Comparison of ENCODE assay signal across 1 cellular context in genomic region chr7:137846588-137847417, GRCh38.
TF ChIP-seq lines count a peak whose summit lies in the region.

TSS of gene DGKI (minus strand) at chr7:137846974.

TF ChIP-seq in HepG2, 621 proteins besides CTCF, POLR2A, EP300 and RAD21 (continued from another document):
- TF ChIP-seq ZNF557 (CRISPR knock-in tag; IDR thresholded peaks at IDR 0.05) (no peak), MTA3 (CRISPR knock-in tag; IDR thresholded peaks at IDR 0.05) (no peak), ZBTB38 (CRISPR knock-in tag; IDR thresholded peaks at IDR 0.05) (peak; percentile 43; the same call in 1 of the 2 replicates), PPARG (CRISPR knock-in tag; conservative IDR thresholded peaks at IDR 0.05) (no peak), PRPF4 (IDR thresholded peaks at IDR 0.05; ENCODE audit: low read depth, low read length, poor library complexity, severe bottlenecking) (no peak), ZNF574 (CRISPR knock-in tag; IDR thresholded peaks at IDR 0.05) (no peak), ARNTL (CRISPR knock-in tag; IDR thresholded peaks at IDR 0.05) (no peak), TRIM22 (IDR thresholded peaks at IDR 0.05) (no peak), KDM1A (CRISPR knock-in tag; IDR thresholded peaks at IDR 0.05) (0 out of 2 replicates have a peak, but pooled peaks have one; percentile 54), ZBTB20 (CRISPR knock-in tag; IDR thresholded peaks at IDR 0.05; ENCODE audit: borderline replicate concordance, low read depth) (no peak), ZFAT (CRISPR knock-in tag; conservative IDR thresholded peaks at IDR 0.05) (no peak), ZEB1 (IDR thresholded peaks at IDR 0.05; ENCODE audit: insufficient replicate concordance, low read depth) (no peak), ZNF850 (CRISPR knock-in tag; conservative IDR thresholded peaks at IDR 0.05) (no peak), ZBTB21 (CRISPR knock-in tag; IDR thresholded peaks at IDR 0.05) (no peak), MTF1 (CRISPR knock-in tag; IDR thresholded peaks at IDR 0.05) (no peak), RXRB (CRISPR knock-in tag; IDR thresholded peaks at IDR 0.05; ENCODE audit: borderline replicate concordance) (no peak), ZNF317 (CRISPR knock-in tag; IDR thresholded peaks at IDR 0.05) (no peak), CBFB (CRISPR knock-in tag; IDR thresholded peaks at IDR 0.05) (no peak), ZNF329 (CRISPR knock-in tag; IDR thresholded peaks at IDR 0.05; ENCODE audit: low read depth) (no peak), ISX (CRISPR knock-in tag; conservative IDR thresholded peaks at IDR 0.05) (no peak), PLRG1 (conservative IDR thresholded peaks at IDR 0.05) (no peak)
- TF ChIP-seq, protein P1, sequence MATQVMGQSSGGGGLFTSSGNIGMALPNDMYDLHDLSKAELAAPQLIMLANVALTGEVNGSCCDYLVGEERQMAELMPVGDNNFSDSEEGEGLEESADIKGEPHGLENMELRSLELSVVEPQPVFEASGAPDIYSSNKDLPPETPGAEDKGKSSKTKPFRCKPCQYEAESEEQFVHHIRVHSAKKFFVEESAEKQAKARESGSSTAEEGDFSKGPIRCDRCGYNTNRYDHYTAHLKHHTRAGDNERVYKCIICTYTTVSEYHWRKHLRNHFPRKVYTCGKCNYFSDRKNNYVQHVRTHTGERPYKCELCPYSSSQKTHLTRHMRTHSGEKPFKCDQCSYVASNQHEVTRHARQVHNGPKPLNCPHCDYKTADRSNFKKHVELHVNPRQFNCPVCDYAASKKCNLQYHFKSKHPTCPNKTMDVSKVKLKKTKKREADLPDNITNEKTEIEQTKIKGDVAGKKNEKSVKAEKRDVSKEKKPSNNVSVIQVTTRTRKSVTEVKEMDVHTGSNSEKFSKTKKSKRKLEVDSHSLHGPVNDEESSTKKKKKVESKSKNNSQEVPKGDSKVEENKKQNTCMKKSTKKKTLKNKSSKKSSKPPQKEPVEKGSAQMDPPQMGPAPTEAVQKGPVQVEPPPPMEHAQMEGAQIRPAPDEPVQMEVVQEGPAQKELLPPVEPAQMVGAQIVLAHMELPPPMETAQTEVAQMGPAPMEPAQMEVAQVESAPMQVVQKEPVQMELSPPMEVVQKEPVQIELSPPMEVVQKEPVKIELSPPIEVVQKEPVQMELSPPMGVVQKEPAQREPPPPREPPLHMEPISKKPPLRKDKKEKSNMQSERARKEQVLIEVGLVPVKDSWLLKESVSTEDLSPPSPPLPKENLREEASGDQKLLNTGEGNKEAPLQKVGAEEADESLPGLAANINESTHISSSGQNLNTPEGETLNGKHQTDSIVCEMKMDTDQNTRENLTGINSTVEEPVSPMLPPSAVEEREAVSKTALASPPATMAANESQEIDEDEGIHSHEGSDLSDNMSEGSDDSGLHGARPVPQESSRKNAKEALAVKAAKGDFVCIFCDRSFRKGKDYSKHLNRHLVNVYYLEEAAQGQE (IDR thresholded peaks at IDR 0.05; ENCODE audit: borderline replicate concordance in 1 of 2, low read depth in 1 of 2, low read length in 2 of 2) = no peak
- TF ChIP-seq, protein P2, sequence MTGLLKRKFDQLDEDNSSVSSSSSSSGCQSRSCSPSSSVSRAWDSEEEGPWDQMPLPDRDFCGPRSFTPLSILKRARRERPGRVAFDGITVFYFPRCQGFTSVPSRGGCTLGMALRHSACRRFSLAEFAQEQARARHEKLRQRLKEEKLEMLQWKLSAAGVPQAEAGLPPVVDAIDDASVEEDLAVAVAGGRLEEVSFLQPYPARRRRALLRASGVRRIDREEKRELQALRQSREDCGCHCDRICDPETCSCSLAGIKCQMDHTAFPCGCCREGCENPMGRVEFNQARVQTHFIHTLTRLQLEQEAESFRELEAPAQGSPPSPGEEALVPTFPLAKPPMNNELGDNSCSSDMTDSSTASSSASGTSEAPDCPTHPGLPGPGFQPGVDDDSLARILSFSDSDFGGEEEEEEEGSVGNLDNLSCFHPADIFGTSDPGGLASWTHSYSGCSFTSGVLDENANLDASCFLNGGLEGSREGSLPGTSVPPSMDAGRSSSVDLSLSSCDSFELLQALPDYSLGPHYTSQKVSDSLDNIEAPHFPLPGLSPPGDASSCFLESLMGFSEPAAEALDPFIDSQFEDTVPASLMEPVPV (CRISPR knock-in tag; IDR thresholded peaks at IDR 0.05) = no peak
